In genomic region chr10:91552260-91552659, GRCh38 we compare ENCODE assay signal across 19 cellular contexts.
DNase-seq lines count a peak whose midpoint lies in the region; ATAC-seq and TF ChIP-seq lines count a peak whose summit lies in the region.
"Had no signal": no experiment of that assay in that cellular context is flagged by ENCODE, and none has a peak within 500 bp of the region (broad histone marks: within the 10 kb centered on the region; RNA-seq: fewer than 3 reads in every experiment).

No MANE protein-coding gene starts in this region.

- H3K27me3 ChIP-seq in heart left ventricle: no peaks in the 10 kb centered on the region
- no peaks in the 10 kb centered on the region for H3K27me3 ChIP-seq in mesenchymal stem cell (ENCODE audit: control insufficient read depth in 1 of 2, insufficient read depth in 1 of 2, low read length in 2 of 2)
- H3K27me3 ChIP-seq in tibial artery: no peaks in the 10 kb centered on the region
- H3K27me3 ChIP-seq: hepatocyte, MG63 had no signal

- H3K4me3 Mint-ChIP-seq in WTC11: no peak overlapping the region
- H3K4me3 Mint-ChIP-seq: activated CD8-positive, alpha-beta T cell treated with anti-CD3 and anti-CD28 coated beads, Interleukin-2, amount 10 ng/mL, durations not matched to agents 7 days and 5 days; CD4-positive, alpha-beta T cell had no signal

- CTCF ChIA-PET in WTC11 (lab: Charles Lee): interaction anchor here (0.5 to 3.4 kb wide), 46 partner anchors 9 to 304 kb away, joined by 3 to 62 read pairs (median 4); partner anchors contain the start of gene PPP1R3C

- H3K36me3 ChIP-seq in heart left ventricle (no peaks in the 10 kb centered on the region), mesenchymal stem cell (ENCODE audit: control insufficient read depth in 1 of 2, insufficient read depth in 2 of 2, low read depth in 1 of 2, low read length in 2 of 2) (no peaks in the 10 kb centered on the region), tibial artery (no peaks in the 10 kb centered on the region)
- H3K36me3 ChIP-seq: MG63 had no signal

- POLR2A ChIA-PET in WTC11 (lab: Charles Lee): interaction anchor here (0.5 to 1.1 kb wide), 2 partner anchors 81 to 83 kb away, joined by 3 to 4 read pairs; partner anchors contain the start of gene PPP1R3C

- peak overlapping the region; percentile 10 for H4K8ac ChIP-seq in mesenchymal stem cell (ENCODE audit: low read length)

- H3K4me2 ChIP-seq in mesenchymal stem cell (ENCODE audit: low read length, poor library complexity, severe bottlenecking): no peak overlapping the region
- H3K4me2 ChIP-seq: hepatocyte, SK-N-SH had no signal

- TF ChIP-seq CTCF in WTC11 (IDR thresholded peaks at IDR 0.05): no peak
- TF ChIP-seq CTCF in heart left ventricle (IDR thresholded peaks at IDR 0.05): no peak
- no peak for TF ChIP-seq CTCF in tibial artery (IDR thresholded peaks at IDR 0.05)

- no peak overlapping the region for H3K23ac ChIP-seq in mesenchymal stem cell (ENCODE audit: low read length in 2 of 2)

- no peak overlapping the region for H2BK15ac ChIP-seq in mesenchymal stem cell (ENCODE audit: low read depth, poor library complexity, severe bottlenecking)

- H2BK120ac ChIP-seq in mesenchymal stem cell (ENCODE audit: low read depth, low read length): no peak overlapping the region

- DNase-seq in WTC11 (ENCODE audit: low spot score) (no peak), heart left ventricle (no peak), mesenchymal stem cell (no peak), tibial artery (no peak), KBM-7 (no peak), hippocampal formation (lab: John Stamatoyannopoulos, UW) (no peak)
- no peak for DNase-seq in stimulated activated CD4-positive, alpha-beta T cell treated with anti-CD3 and anti-CD28 coated beads, Interleukin-12 subunit alpha, Interleukin-12 subunit beta, amount 100 ng/mL, for 4 hours
- DNase-seq: activated CD4-positive, CD25-positive, alpha-beta regulatory T cell; activated CD8-positive, alpha-beta T cell treated with anti-CD3 and anti-CD28 coated beads, Interleukin-2, amount 10 ng/mL, durations not matched to agents 7 days and 5 days; activated gamma-delta T cell treated with Interleukin-2 at 50 U/mL for 16 hours; CD4-positive, alpha-beta T cell; NCI-H1417 treated with DMSO at 0.1 percent for 48 hours; NCI-H2171 treated with DMSO at 0.1 percent for 48 hours; NCI-H524 treated with DMSO at 0.1 percent for 48 hours had no signal

- ATAC-seq in WTC11 (peak; percentile 10), heart left ventricle (peak in 3 of 4 donors; percentile 16 to 36 (median 18)), HG03342 (IDR thresholded peaks at IDR 0.05; ENCODE audit: unreplicated experiment) (no peak)
- ATAC-seq: activated CD8-positive, alpha-beta T cell treated with anti-CD3 and anti-CD28 coated beads, Interleukin-2, amount 10 ng/mL, durations not matched to agents 7 days and 5 days had no signal

- H3K79me1 ChIP-seq in mesenchymal stem cell (replicated peaks; ENCODE audit: low read length, poor library complexity, severe bottlenecking): no peaks in the 10 kb centered on the region

- peaks cover 7% of the 10 kb centered on the region; the same call in 1 of the 2 replicates for H3K27me3 Mint-ChIP-seq in WTC11 (ENCODE audit: low read depth)
- H3K27me3 Mint-ChIP-seq: CD4-positive, alpha-beta T cell had no signal

- H3K18ac ChIP-seq in mesenchymal stem cell (ENCODE audit: low read depth in 1 of 2, low read length in 2 of 2): no peak overlapping the region

- no peaks in the 10 kb centered on the region for H3K9me3 Mint-ChIP-seq in WTC11
- H3K9me3 Mint-ChIP-seq: CD4-positive, alpha-beta T cell had no signal

- no peaks in the 10 kb centered on the region for H3K36me3 Mint-ChIP-seq in WTC11

- H3K4me1 ChIP-seq in heart left ventricle (peaks cover 0 to 22% (median 6%) of the 10 kb centered on the region in 12 donors), mesenchymal stem cell (ENCODE audit: control insufficient read depth, insufficient read depth, low read depth, low read length) (no peaks in the 10 kb centered on the region), tibial artery (peaks cover 0 to 38% (median 28%) of the 10 kb centered on the region in 4 donors)

- peaks cover 9% of the 10 kb centered on the region for H3K4me1 Mint-ChIP-seq in WTC11

- no peak overlapping the region for H3K27ac Mint-ChIP-seq in WTC11
- H3K27ac Mint-ChIP-seq: activated CD8-positive, alpha-beta T cell treated with anti-CD3 and anti-CD28 coated beads, Interleukin-2, amount 10 ng/mL, durations not matched to agents 7 days and 5 days; CD4-positive, alpha-beta T cell had no signal

- H3K4ac ChIP-seq in mesenchymal stem cell (ENCODE audit: low read depth in 1 of 2, low read length in 2 of 2): no peak overlapping the region

- H2BK5ac ChIP-seq in mesenchymal stem cell (ENCODE audit: low read depth, low read length, poor library complexity, severe bottlenecking): no peak overlapping the region

- no peak overlapping the region for H2AK5ac ChIP-seq in mesenchymal stem cell (ENCODE audit: low read length, severe bottlenecking)

- H3K9ac ChIP-seq in mesenchymal stem cell (ENCODE audit: low read length): no peak overlapping the region
- H3K9ac ChIP-seq: SK-N-SH had no signal

- H4K91ac ChIP-seq in mesenchymal stem cell (ENCODE audit: low read length): no peak overlapping the region

- H3K27ac ChIP-seq in heart left ventricle: peak overlapping the region in 6 of 12 donors; percentile 18 to 73 (median 44)
- no peak overlapping the region for H3K27ac ChIP-seq in mesenchymal stem cell (ENCODE audit: low read length, poor library complexity, severe bottlenecking)
- H3K27ac ChIP-seq in tibial artery: peak overlapping the region; percentile 27 to 37
- H3K27ac ChIP-seq: hepatocyte, HL-60 had no signal

- H3K14ac ChIP-seq in mesenchymal stem cell (ENCODE audit: low read length in 2 of 2): no peak overlapping the region

- in situ Hi-C loops in KBM-7 (cut with MboI; ENCODE audit: low pct_unique_long_range_greater_than_20kb, low sequenced_read_pairs): no loop called here

- no peaks in the 10 kb centered on the region for H3K9me3 ChIP-seq in heart left ventricle
- no peaks in the 10 kb centered on the region for H3K9me3 ChIP-seq in mesenchymal stem cell (ENCODE audit: control insufficient read depth, low read length)
- H3K9me3 ChIP-seq in tibial artery: no peaks in the 10 kb centered on the region
- H3K9me3 ChIP-seq: MG63, SK-N-SH had no signal

- H3K4me3 ChIP-seq in heart left ventricle (peak overlapping the region in 8 of 12 donors; percentile 21 to 49 (median 33)), mesenchymal stem cell (ENCODE audit: insufficient read depth in 1 of 2, low read depth in 1 of 2, low read length in 2 of 2) (no peak overlapping the region), tibial artery (peak overlapping the region in 1 of 2 donors; percentile 7)
- H3K4me3 ChIP-seq: hepatocyte, MG63 had no signal

- TF ChIP-seq POLR2A in heart left ventricle (IDR thresholded peaks at IDR 0.05): no peak

- H2AFZ ChIP-seq in mesenchymal stem cell (ENCODE audit: low read depth, low read length): no peak overlapping the region
- H2AFZ ChIP-seq: hepatocyte had no signal

- whole genome bisulfite sequencing in heart left ventricle, 4 donors: 59 to 72% (median 66%) methylated on average over 3 of the region's 3 CpGs
- 95% methylated on average over 3 of the region's 3 CpGs for WGBS in mesenchymal stem cell

- intact Hi-C loops in heart left ventricle (cut with DNase I) (loop anchor here in 9 of 10 donors (1.0 to 10.0 kb wide), 13 partner anchors 55 to 257 kb away; partner anchors contain the start of gene PPP1R3C (in 1 of the 9)), tibial artery (cut with DNase I; ENCODE audit: low total_unique reads) (loop anchor here (10.0 kb wide), 2 partner anchors 57 to 73 kb away; no protein-coding TSS in a partner anchor)

- H2BK12ac ChIP-seq in mesenchymal stem cell (ENCODE audit: low read length in 2 of 2): peak overlapping the region in 1 of 2 experiments; percentile 64

TF ChIP-seq in WTC11, 78 proteins besides CTCF, POLR2A, EP300 and RAD21 (continues in another document):
- TF ChIP-seq, protein P1, sequence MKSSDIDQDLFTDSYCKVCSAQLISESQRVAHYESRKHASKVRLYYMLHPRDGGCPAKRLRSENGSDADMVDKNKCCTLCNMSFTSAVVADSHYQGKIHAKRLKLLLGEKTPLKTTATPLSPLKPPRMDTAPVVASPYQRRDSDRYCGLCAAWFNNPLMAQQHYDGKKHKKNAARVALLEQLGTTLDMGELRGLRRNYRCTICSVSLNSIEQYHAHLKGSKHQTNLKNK (CRISPR knock-in tag; IDR thresholded peaks at IDR 0.05): no peak
- TF ChIP-seq ZNF396 (CRISPR knock-in tag; IDR thresholded peaks at IDR 0.05; ENCODE audit: borderline replicate concordance) (no peak), NR3C1 (CRISPR knock-in tag; conservative IDR thresholded peaks at IDR 0.05; ENCODE audit: low read depth) (no peak), NR2C2 (CRISPR knock-in tag; IDR thresholded peaks at IDR 0.05) (no peak), TEAD1 (CRISPR knock-in tag; IDR thresholded peaks at IDR 0.05) (no peak), HMGXB4 (CRISPR knock-in tag; IDR thresholded peaks at IDR 0.05) (no peak), ZNF219 (CRISPR knock-in tag; IDR thresholded peaks at IDR 0.05; ENCODE audit: borderline replicate concordance) (no peak), TEAD4 (CRISPR knock-in tag; IDR thresholded peaks at IDR 0.05) (no peak), ZNF423 (CRISPR knock-in tag; IDR thresholded peaks at IDR 0.05) (no peak), RELA (CRISPR knock-in tag; IDR thresholded peaks at IDR 0.05; ENCODE audit: borderline replicate concordance) (no peak), SOX15 (CRISPR knock-in tag; IDR thresholded peaks at IDR 0.05) (no peak), ESRRA (CRISPR knock-in tag; IDR thresholded peaks at IDR 0.05; ENCODE audit: borderline replicate concordance) (no peak)

Comparison
In these comparisons a context has a peak if more than half of its experiments do, and no peak if none do; other contexts are left out.
1. H3K4me3 ChIP-seq: peak in heart left ventricle (8 of 12); none in mesenchymal stem cell (0 of 2).